8 cellular contexts compared by ENCODE assay signal in the genomic region with DNA sequence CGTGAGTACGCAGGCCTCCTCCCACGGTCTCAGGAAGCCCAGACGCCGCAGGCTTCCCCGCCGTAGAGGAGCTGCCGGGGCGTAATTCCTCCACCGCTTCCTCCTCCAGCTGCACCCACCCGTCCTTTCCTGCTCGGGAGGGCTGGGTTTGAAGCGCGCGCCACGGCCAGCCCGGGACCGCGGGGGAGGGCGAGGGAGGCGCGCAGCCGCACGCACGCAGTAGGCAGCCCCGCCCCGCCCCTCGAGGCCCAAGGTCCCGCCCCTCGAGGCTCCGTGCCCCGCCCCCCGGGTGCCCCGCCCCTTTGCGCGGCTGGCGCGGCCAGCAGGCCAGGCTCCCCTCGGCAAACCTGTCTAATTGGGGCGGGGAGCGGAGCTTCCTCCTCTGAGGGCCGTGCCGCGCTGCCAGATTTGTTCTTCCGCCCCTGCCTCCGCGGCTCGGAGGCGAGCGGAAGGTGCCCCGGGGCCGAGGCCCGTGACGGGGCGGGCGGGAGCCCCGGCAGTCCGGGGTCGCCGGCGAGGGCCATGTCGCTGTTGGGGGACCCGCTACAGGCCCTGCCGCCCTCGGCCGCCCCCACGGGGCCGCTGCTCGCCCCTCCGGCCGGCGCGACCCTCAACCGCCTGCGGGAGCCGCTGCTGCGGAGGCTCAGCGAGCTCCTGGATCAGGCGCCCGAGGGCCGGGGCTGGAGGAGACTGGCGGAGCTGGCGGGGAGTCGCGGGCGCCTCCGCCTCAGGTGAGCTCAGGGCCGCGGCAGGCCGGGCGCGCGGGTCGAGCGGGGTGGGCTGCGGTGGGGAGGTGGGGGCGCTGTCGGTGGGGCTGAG. TPM values are rescaled to one million over a fixed set of nuclear protein-coding genes. Genes with fewer than 3 reads are reported as not detected.
DNase-seq lines count a peak whose midpoint lies in the region; ATAC-seq and TF ChIP-seq lines count a peak whose summit lies in the region.

Gene MALT1 (plus strand): TSS at position 344 of the 819 bp plus-strand sequence. CDS start 179 bp downstream, at position 523.

- peak within 1 kb of the TSS; percentile 94 for H2AFZ ChIP-seq in ACC112 (ENCODE audit: low read length, unreplicated experiment)
- H2AFZ ChIP-seq in smooth muscle cell (ENCODE audit: low read depth): peak within 1 kb of the TSS; percentile 42

- H3F3A ChIP-seq in smooth muscle cell (ENCODE audit: low read depth): peaks cover 22% of the 10 kb centered on the region

- peak within 1 kb of the TSS; percentile 97 for H3K4me2 ChIP-seq in smooth muscle cell

- no peaks in the 10 kb centered on the region for H3K9me3 ChIP-seq in smooth muscle cell (replicated peaks; ENCODE audit: low read depth)

- TF ChIP-seq CTCF in VCaP (conservative IDR thresholded peaks at IDR 0.05) (peak; percentile 32; the same call in 1 of the 2 replicates), smooth muscle cell (IDR thresholded peaks at IDR 0.05; ENCODE audit: borderline replicate concordance, insufficient read depth, poor library complexity, severe bottlenecking) (peak; percentile 14)

- peaks cover 38% of the 10 kb centered on the region for H4K20me1 ChIP-seq in smooth muscle cell (ENCODE audit: low read depth)

- H3K79me2 ChIP-seq in ACC112 (ENCODE audit: control insufficient read depth, insufficient read depth, low read length, unreplicated experiment) (peaks cover 41% of the 10 kb centered on the region), smooth muscle cell (ENCODE audit: low read depth) (peaks cover 45% of the 10 kb centered on the region)

- under 1% methylated on average over 37 of the region's 98 CpGs for WGBS in smooth muscle cell (ENCODE audit: low lambda C conversion rate)

- ATAC-seq in GM18870 (IDR thresholded peaks at IDR 0.05; ENCODE audit: unreplicated experiment) (peak; percentile 43), HG03108 (IDR thresholded peaks at IDR 0.05; ENCODE audit: unreplicated experiment) (peak; percentile 72)

- no peaks in the 10 kb centered on the region for H3K27me3 ChIP-seq in ACC112 (ENCODE audit: insufficient read depth, low read length)
- no peaks in the 10 kb centered on the region for H3K27me3 ChIP-seq in smooth muscle cell (ENCODE audit: low read depth)

- DNase-seq in NCI-H2196 treated with DMSO at 0.1 percent for 48 hours (lab: John Stamatoyannopoulos, UW; ENCODE audit: unreplicated experiment) (peak; percentile 88), T47D (ENCODE audit: low read depth in 1 of 2, low spot score in 1 of 2) (peak; percentile 80 to 92), iPS-NIHi11 (ENCODE audit: low spot score) (peak; percentile 96), smooth muscle cell (lab: John Stamatoyannopoulos, UW; ENCODE audit: unreplicated experiment) (peak; percentile 85)

- H3K9ac ChIP-seq in smooth muscle cell (ENCODE audit: low read depth): peak within 1 kb of the TSS; percentile 77

- H3K4me3 ChIP-seq in ACC112 (ENCODE audit: low read depth, low read length): peak within 1 kb of the TSS; percentile 95
- H3K4me3 ChIP-seq in smooth muscle cell: peak within 1 kb of the TSS; percentile 91

- H3K27ac ChIP-seq in ACC112 (ENCODE audit: low read depth, low read length): peak within 1 kb of the TSS; percentile 61
- H3K27ac ChIP-seq in VCaP: peak within 1 kb of the TSS; percentile 94
- H3K27ac ChIP-seq in smooth muscle cell (ENCODE audit: low read depth): peak within 1 kb of the TSS; percentile 76

- peaks cover 42% of the 10 kb centered on the region for H3K4me1 ChIP-seq in ACC112 (ENCODE audit: control insufficient read depth, insufficient read depth, low read length, unreplicated experiment)
- peaks cover 31% of the 10 kb centered on the region for H3K4me1 ChIP-seq in smooth muscle cell (ENCODE audit: low read depth)

- no peaks in the 10 kb centered on the region for H3K36me3 ChIP-seq in ACC112 (ENCODE audit: insufficient read depth, low read length)
- no peaks in the 10 kb centered on the region for H3K36me3 ChIP-seq in smooth muscle cell (ENCODE audit: low read depth)

- in situ Hi-C loops in T47D (cut with HindIII; ENCODE audit: low pct_unique_long_range_greater_than_20kb, low sequenced_read_pairs): no loop called here

RNA-seq across cellular contexts. Expression of gene MALT1, which starts in this region (rescaled TPM):
- total RNA-seq in smooth muscle cell: 39.2 and 42.2 TPM in 2 replicates
- 12.4 and 12.9 TPM in 2 replicates for polyA plus RNA-seq in smooth muscle cell

Comparison
In these comparisons a context has a peak if more than half of its experiments do, and no peak if none do; other contexts are left out.
1. Peak in every context shown above with its lines: DNase-seq, ATAC-seq, H3K4me3 ChIP-seq and H3K27ac ChIP-seq.